20 cellular contexts compared by ENCODE assay signal in the genomic region with DNA sequence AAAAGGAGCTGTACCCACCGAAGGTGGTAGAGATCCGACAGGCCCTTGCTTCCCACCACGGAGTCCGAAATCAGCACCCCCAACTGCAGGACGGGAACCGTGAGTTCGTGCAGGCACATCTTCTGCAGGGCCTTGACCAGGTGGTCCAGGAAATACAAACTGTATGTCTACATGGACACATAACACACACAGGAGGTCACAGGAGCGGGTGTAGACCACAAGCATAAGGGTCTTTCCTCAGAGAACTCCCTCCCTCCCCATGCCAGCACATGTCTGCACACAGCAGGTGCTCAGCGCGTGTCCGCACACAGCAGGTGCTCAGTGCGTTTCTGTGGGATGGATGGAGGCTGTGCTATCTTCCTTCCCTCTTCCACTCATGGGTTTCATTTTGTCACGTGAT.
"Had no signal": no experiment of that assay in that cellular context is flagged by ENCODE, and none has a peak within 500 bp of the region (broad histone marks: within the 10 kb centered on the region; RNA-seq: fewer than 3 reads in every experiment).

No MANE protein-coding gene starts in this region.

- DNase-seq: activated CD4-positive, alpha-beta T cell treated with anti-CD3 and anti-CD28 coated beads, Interleukin-2, amount 50 U/mL, for 1 hour; activated naive CD4-positive, alpha-beta T cell treated with anti-CD3 and anti-CD28 coated beads, Interleukin-2, amount 10 ng/mL, durations not matched to agents 7 days and 5 days; activated T-cell treated with anti-CD3 and anti-CD28 coated beads for 4 hours; effector memory CD4-positive, alpha-beta T cell; esophagus squamous epithelium; SIG-M5; stimulated activated CD4-positive, alpha-beta T cell treated with anti-CD3 and anti-CD28 coated beads, Interleukin-15, amount 100 ng/mL, for 24 hours; stimulated activated CD4-positive, alpha-beta T cell treated with anti-CD3 and anti-CD28 coated beads, Interleukin-2, amount 100 ng/mL, for 48 hours; T-helper 1 cell; T-helper 9 cell had no signal

- H3K36me3 ChIP-seq: esophagus squamous epithelium, neutrophil, thoracic aorta had no signal

- ATAC-seq: activated CD4-positive, CD25-positive, alpha-beta regulatory T cell treated with anti-CD3 and anti-CD28 coated beads, Interleukin-2, amount 50 U/mL, for 24 hours; activated T-helper 17 cell treated with anti-CD3 and anti-CD28 coated beads, Interleukin-2, amount 50 U/mL, for 72 hours; natural killer cell treated with Interleukin-12 subunit alpha and Interleukin-12 subunit beta and Interleukin-15 and Interleukin-18, amount 100 ng/mL, for 72 hours; SK-N-SH treated with all-trans-retinoic acid at 6 μM for 48 hours; stimulated activated naive CD8-positive, alpha-beta T cell treated with anti-CD3 and anti-CD28 coated beads, Interleukin-15, amount 100 ng/mL, for 72 hours had no signal

- H3K4me1 Mint-ChIP-seq: activated T-helper 17 cell treated with anti-CD3 and anti-CD28 coated beads, Interleukin-2, amount 50 U/mL, for 72 hours; mesothelial cell of epicardium; stimulated activated naive CD8-positive, alpha-beta T cell treated with anti-CD3 and anti-CD28 coated beads, Interleukin-15, amount 100 ng/mL, for 72 hours had no signal

- H3K9me3 ChIP-seq: neutrophil, thoracic aorta had no signal

- H3K27ac ChIP-seq: esophagus squamous epithelium, neutrophil, thoracic aorta had no signal

- H3K27ac Mint-ChIP-seq: activated naive CD4-positive, alpha-beta T cell treated with anti-CD3 and anti-CD28 coated beads, Interleukin-2, amount 10 ng/mL, durations not matched to agents 7 days and 5 days; activated T-helper 17 cell treated with anti-CD3 and anti-CD28 coated beads, Interleukin-2, amount 50 U/mL, for 72 hours; dendritic cell treated with granulocyte-macrophage colony-stimulating factor and Interleukin-4, amounts not matched to agents 40 ng/mL and 50 ng/mL, for 4 days; mesothelial cell of epicardium; natural killer cell treated with Interleukin-12 subunit alpha and Interleukin-12 subunit beta and Interleukin-15 and Interleukin-18, amount 100 ng/mL, for 72 hours; stimulated activated naive CD8-positive, alpha-beta T cell treated with anti-CD3 and anti-CD28 coated beads, Interleukin-15, amount 100 ng/mL, for 72 hours had no signal

- H3K4me3 Mint-ChIP-seq: activated naive CD4-positive, alpha-beta T cell treated with anti-CD3 and anti-CD28 coated beads, Interleukin-2, amount 10 ng/mL, durations not matched to agents 7 days and 5 days; activated T-helper 17 cell treated with anti-CD3 and anti-CD28 coated beads, Interleukin-2, amount 50 U/mL, for 72 hours; dendritic cell treated with granulocyte-macrophage colony-stimulating factor and Interleukin-4, amounts not matched to agents 40 ng/mL and 50 ng/mL, for 4 days; mesothelial cell of epicardium; natural killer cell treated with Interleukin-12 subunit alpha and Interleukin-12 subunit beta and Interleukin-15 and Interleukin-18, amount 100 ng/mL, for 72 hours; stimulated activated naive CD8-positive, alpha-beta T cell treated with anti-CD3 and anti-CD28 coated beads, Interleukin-15, amount 100 ng/mL, for 72 hours had no signal

- H3K9me3 Mint-ChIP-seq: activated naive CD4-positive, alpha-beta T cell treated with anti-CD3 and anti-CD28 coated beads, Interleukin-2, amount 10 ng/mL, durations not matched to agents 7 days and 5 days; dendritic cell treated with granulocyte-macrophage colony-stimulating factor and Interleukin-4, amounts not matched to agents 40 ng/mL and 50 ng/mL, for 4 days; natural killer cell treated with Interleukin-12 subunit alpha and Interleukin-12 subunit beta and Interleukin-15 and Interleukin-18, amount 100 ng/mL, for 72 hours; stimulated activated naive CD8-positive, alpha-beta T cell treated with anti-CD3 and anti-CD28 coated beads, Interleukin-15, amount 100 ng/mL, for 72 hours had no signal

- H3K4me1 ChIP-seq: esophagus squamous epithelium had no signal

- H3K36me3 Mint-ChIP-seq: activated naive CD4-positive, alpha-beta T cell treated with anti-CD3 and anti-CD28 coated beads, Interleukin-2, amount 10 ng/mL, durations not matched to agents 7 days and 5 days; mesothelial cell of epicardium; natural killer cell treated with Interleukin-12 subunit alpha and Interleukin-12 subunit beta and Interleukin-15 and Interleukin-18, amount 100 ng/mL, for 72 hours had no signal

- H3K4me3 ChIP-seq: esophagus squamous epithelium, lung, thoracic aorta had no signal
